In genomic region chr19:57664269-57665127, GRCh38 we compare ENCODE assay signal across 1 cellular context.
TF ChIP-seq lines count a peak whose summit lies in the region.

No MANE protein-coding gene starts in this region.

TF ChIP-seq in HepG2, 621 proteins besides CTCF, POLR2A, EP300 and RAD21 (continued from another document and continues in another):
- TF ChIP-seq ZNF878 (CRISPR knock-in tag; IDR thresholded peaks at IDR 0.05) (no peak), MAFF (IDR thresholded peaks at IDR 0.05; ENCODE audit: low read depth, low read length) (no peak), PRMT3 (CRISPR knock-in tag; IDR thresholded peaks at IDR 0.05; ENCODE audit: borderline replicate concordance, low read depth) (no peak), DZIP1 (CRISPR knock-in tag; IDR thresholded peaks at IDR 0.05) (no peak), ZNF557 (CRISPR knock-in tag; IDR thresholded peaks at IDR 0.05) (0 out of 2 replicates have a peak, but pooled peaks have one; percentile 43), TRIM22 (IDR thresholded peaks at IDR 0.05) (no peak), ZNF710 (CRISPR knock-in tag; IDR thresholded peaks at IDR 0.05; ENCODE audit: borderline replicate concordance) (peak; percentile 85), SPEN (CRISPR knock-in tag; IDR thresholded peaks at IDR 0.05; ENCODE audit: low read depth) (peak; percentile 62; the same call in 1 of the 2 replicates), MBNL3 (CRISPR knock-in tag; conservative IDR thresholded peaks at IDR 0.05) (no peak), ZNF609 (CRISPR knock-in tag; IDR thresholded peaks at IDR 0.05; ENCODE audit: borderline replicate concordance) (0 out of 2 replicates have a peak, but pooled peaks have one; percentile 37), ZNF234 (CRISPR knock-in tag; conservative IDR thresholded peaks at IDR 0.05) (peak; percentile 66; the same call in 1 of the 2 replicates), RXRA (CRISPR knock-in tag; IDR thresholded peaks at IDR 0.05) (peak; percentile 26; the same call in 1 of the 2 replicates), NR2F1 (CRISPR knock-in tag; IDR thresholded peaks at IDR 0.05) (peak in 1 of 2 experiments; percentile 44; a peak in 1 of 4 replicates), CREB1 (IDR thresholded peaks at IDR 0.05) (no peak), CREB1 (CRISPR knock-in tag; IDR thresholded peaks at IDR 0.05) (no peak), ZNF550 (CRISPR knock-in tag; IDR thresholded peaks at IDR 0.05; ENCODE audit: borderline replicate concordance) (no peak), ZFP37 (CRISPR knock-in tag; IDR thresholded peaks at IDR 0.05; ENCODE audit: borderline replicate concordance) (0 out of 2 replicates have a peak, but pooled peaks have one; percentile 47), ZNF235 (CRISPR knock-in tag; IDR thresholded peaks at IDR 0.05; ENCODE audit: borderline replicate concordance) (no peak), TIGD3 (CRISPR knock-in tag; IDR thresholded peaks at IDR 0.05; ENCODE audit: borderline replicate concordance) (no peak), MIER2 (CRISPR knock-in tag; IDR thresholded peaks at IDR 0.05) (no peak), FUBP1 (CRISPR knock-in tag; IDR thresholded peaks at IDR 0.05; ENCODE audit: borderline replicate concordance) (no peak), REPIN1 (CRISPR knock-in tag; IDR thresholded peaks at IDR 0.05; ENCODE audit: borderline replicate concordance, low read depth) (peak; percentile 57), ZNF232 (CRISPR knock-in tag; IDR thresholded peaks at IDR 0.05; ENCODE audit: borderline replicate concordance) (no peak), ZNF17 (CRISPR knock-in tag; IDR thresholded peaks at IDR 0.05) (no peak), MYC (CRISPR knock-in tag; IDR thresholded peaks at IDR 0.05; ENCODE audit: borderline replicate concordance) (no peak), DMTF1 (CRISPR knock-in tag; IDR thresholded peaks at IDR 0.05) (0 out of 2 replicates have a peak, but pooled peaks have one; percentile 39), JUN (CRISPR knock-in tag; IDR thresholded peaks at IDR 0.05) (no peak), IRF9 (CRISPR knock-in tag; IDR thresholded peaks at IDR 0.05; ENCODE audit: borderline replicate concordance) (no peak; the same call in 1 of the 2 replicates), ZNF770 (CRISPR knock-in tag; IDR thresholded peaks at IDR 0.05) (peak; percentile 67), HIVEP1 (CRISPR knock-in tag; IDR thresholded peaks at IDR 0.05) (peak; percentile 59; the same call in 1 of the 2 replicates), JARID2 (CRISPR knock-in tag; IDR thresholded peaks at IDR 0.05; ENCODE audit: insufficient replicate concordance) (no peak), PBX2 (CRISPR knock-in tag; IDR thresholded peaks at IDR 0.05) (no peak)
